In the genomic region with DNA sequence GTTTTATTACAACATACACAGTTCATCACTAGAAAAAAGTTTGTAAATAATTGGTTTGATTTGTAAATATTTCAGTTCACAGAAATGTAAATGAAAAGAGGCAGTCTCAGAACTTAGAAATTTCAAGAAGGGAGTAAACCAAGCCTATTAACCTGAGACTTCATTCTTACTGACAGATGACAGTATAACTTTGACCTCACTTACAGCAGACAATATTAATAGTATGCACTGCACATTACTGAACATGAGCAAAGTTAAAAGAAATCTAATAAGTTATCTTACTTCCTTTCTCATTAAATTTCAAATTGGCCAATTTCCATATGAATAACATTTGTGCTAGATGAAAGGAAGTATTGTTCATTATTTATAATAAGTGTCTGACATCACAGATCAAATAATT, we compare ENCODE assay signal across 24 cellular contexts.
"Had no signal": no experiment of that assay in that cellular context is flagged by ENCODE, and none has a peak within 500 bp of the region (broad histone marks: within the 10 kb centered on the region; RNA-seq: fewer than 3 reads in every experiment).

No MANE protein-coding gene starts in this region.

- H3K36me3 ChIP-seq: neutrophil, pancreas, right lobe of liver, sigmoid colon, stomach, thoracic aorta, thyroid gland, tibial nerve, upper lobe of left lung, vagina had no signal

- H3K9me3 ChIP-seq: neutrophil, pancreas, psoas muscle, right lobe of liver, sigmoid colon, stomach, thoracic aorta, thyroid gland, tibial nerve, upper lobe of left lung, vagina had no signal

- H3K4me1 ChIP-seq: pancreas, psoas muscle, right lobe of liver, sigmoid colon, stomach, thyroid gland, tibial nerve, upper lobe of left lung, vagina had no signal

- H3K4me3 ChIP-seq: pancreas, psoas muscle, right lobe of liver, sigmoid colon, stomach, thoracic aorta, thyroid gland, tibial nerve, upper lobe of left lung, vagina had no signal

- DNase-seq: natural killer cell; nephron progenitor cell; nucleus accumbens; pancreas; psoas muscle; right cardiac atrium; right lobe of liver; sigmoid colon; small intestine; stimulated activated CD4-positive, alpha-beta T cell treated with anti-CD3 and anti-CD28 coated beads, Interleukin-15, amount 100 ng/mL, for 24 hours; stimulated activated CD4-positive, alpha-beta T cell treated with anti-CD3 and anti-CD28 coated beads, Interleukin-2, amount 100 ng/mL, for 24 hours; stimulated activated CD4-positive, alpha-beta T cell treated with anti-CD3 and anti-CD28 coated beads, Interleukin-2, amount 100 ng/mL, for 48 hours; stimulated activated CD4-positive, alpha-beta T cell treated with anti-CD3 and anti-CD28 coated beads, Interleukin-4, amount 100 ng/mL, for 24 hours; stimulated activated naive B cell treated with anti-CD40 and anti-IgM and Interleukin-4, amounts not matched to agents 10 μg/mL and 1 μg/mL and 100 μg/mL, for 72 hours; stimulated activated naive CD4-positive, alpha-beta T cell treated with Interleukin-2 at 50 U/mL for 16 hours; stomach; thyroid gland; trophoblast cell; upper lobe of left lung had no signal

- ATAC-seq: natural killer cell; pancreas; psoas muscle; right cardiac atrium; right lobe of liver; stimulated activated effector memory CD8-positive, alpha-beta T cell treated with anti-CD3 and anti-CD28 coated beads, Interleukin-12 subunit alpha, Interleukin-12 subunit beta, amount 100 ng/mL, for 72 hours; stimulated activated naive B cell treated with anti-CD40 and anti-IgM and Interleukin-4, amounts not matched to agents 10 μg/mL and 1 μg/mL and 100 μg/mL, for 72 hours had no signal

- H3K27ac ChIP-seq: neutrophil, pancreas, psoas muscle, right lobe of liver, sigmoid colon, stomach, thoracic aorta, thyroid gland, tibial nerve, upper lobe of left lung, vagina had no signal

- H3K27me3 ChIP-seq: neutrophil, pancreas, right lobe of liver, sigmoid colon, stomach, thyroid gland, tibial nerve, upper lobe of left lung, vagina had no signal
